8 cellular contexts compared by ENCODE assay signal in the genomic region with DNA sequence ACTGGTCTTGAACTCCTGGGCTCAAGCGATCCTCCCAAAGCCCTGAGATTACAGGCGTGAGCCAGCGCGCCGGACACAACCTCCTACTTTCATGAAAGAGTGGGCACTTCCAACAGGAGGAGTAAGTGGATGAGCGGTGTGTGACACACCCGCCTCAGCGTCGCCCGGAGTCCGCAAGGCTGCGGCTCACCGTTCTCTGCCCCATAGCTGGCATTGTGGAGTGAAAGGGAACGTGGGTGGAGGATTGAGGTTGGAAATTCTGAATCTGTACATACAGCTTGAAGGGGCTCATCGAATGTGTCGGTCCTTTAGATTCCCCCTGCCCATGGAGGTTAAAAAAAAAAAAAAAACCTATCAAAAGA. TPM values are rescaled to one million over a fixed set of nuclear protein-coding genes. Genes with fewer than 3 reads are reported as not detected.
A peak's percentile ranks its signal among the peaks of the same experiment; 100 is the strongest.
DNase-seq lines count a peak whose midpoint lies in the region; ATAC-seq, FAIRE-seq and TF ChIP-seq lines count a peak whose summit lies in the region.

No MANE protein-coding gene starts in this region.

- H3K4me1 ChIP-seq in iPS-20b (ENCODE audit: insufficient read depth, low read length) (peaks cover 5% of the 10 kb centered on the region; the same call in 1 of the 2 replicates), small intestine (ENCODE audit: control insufficient read depth in 2 of 2, insufficient read depth in 1 of 2, low read depth in 1 of 2, low read length in 1 of 2) (peaks cover 5 to 11% of the 10 kb centered on the region in 2 donors)

- H3K4me3 ChIP-seq in iPS-20b (ENCODE audit: low read length) = peak overlapping the region; percentile 82
- H3K4me3 ChIP-seq in small intestine (ENCODE audit: low read depth in 1 of 2, low read length in 2 of 2) = peak overlapping the region; percentile 70 to 84

- H3K27me3 ChIP-seq in iPS-20b (ENCODE audit: insufficient read depth, low read length) = peaks cover 31% of the 10 kb centered on the region
- no peaks in the 10 kb centered on the region for H3K27me3 ChIP-seq in small intestine (ENCODE audit: control insufficient read depth in 2 of 2, insufficient read depth in 2 of 2, low read length in 2 of 2)

- WGBS in small intestine, 3 donors = 4 to 11% (median 5%) methylated on average over 16 of the region's 16 CpGs

- peak; percentile 30 for ATAC-seq in HG02571 (IDR thresholded peaks at IDR 0.05; ENCODE audit: unreplicated experiment)

- H3K36me3 Mint-ChIP-seq in activated naive CD8-positive, alpha-beta T cell treated with anti-CD3 and anti-CD28 coated beads for 36 hours = no peaks in the 10 kb centered on the region

- FAIRE-seq in GM12891 (lab: Jason Lieb, UNC) (peak; percentile 68), small intestine (lab: Jason Lieb, UNC) (no peak)

- TF ChIP-seq POLR2A in GM12891 (IDR thresholded peaks at IDR 0.05; ENCODE audit: low read depth, low read length) = no peak

- peak overlapping the region; percentile 87 for H3K27ac Mint-ChIP-seq in activated naive CD8-positive, alpha-beta T cell treated with anti-CD3 and anti-CD28 coated beads for 36 hours

- H3K27me3 Mint-ChIP-seq in activated naive CD8-positive, alpha-beta T cell treated with anti-CD3 and anti-CD28 coated beads for 36 hours = peaks cover 6% of the 10 kb centered on the region

- H3K9me3 ChIP-seq in iPS-20b (ENCODE audit: insufficient read depth, low read depth, low read length) = no peaks in the 10 kb centered on the region
- no peaks in the 10 kb centered on the region for H3K9me3 ChIP-seq in small intestine (ENCODE audit: control insufficient read depth, low read depth)

- H3K27ac ChIP-seq in iPS-20b (ENCODE audit: low read length) = no peak overlapping the region
- H3K27ac ChIP-seq in small intestine (ENCODE audit: low read depth in 1 of 2, low read length in 1 of 2) = peak overlapping the region; percentile 77 to 97

- peak overlapping the region; percentile 86 for H3K9ac ChIP-seq in iPS-20b (ENCODE audit: low read depth, low read length)

- H3K4me1 Mint-ChIP-seq in activated naive CD8-positive, alpha-beta T cell treated with anti-CD3 and anti-CD28 coated beads for 36 hours = peaks cover 36% of the 10 kb centered on the region

- peak overlapping the region; percentile 82 for H3K4me3 Mint-ChIP-seq in activated naive CD8-positive, alpha-beta T cell treated with anti-CD3 and anti-CD28 coated beads for 36 hours

- H3K9me3 Mint-ChIP-seq in activated naive CD8-positive, alpha-beta T cell treated with anti-CD3 and anti-CD28 coated beads for 36 hours = no peaks in the 10 kb centered on the region

- DNase-seq in GM12891 (ENCODE audit: insufficient read length, low spot score) (peak; percentile 25), NCI-H526 treated with DMSO at 0.1 percent for 48 hours (lab: John Stamatoyannopoulos, UW) (peak; percentile 47), small intestine (peak; percentile 67), NCI-H1048 (lab: John Stamatoyannopoulos, UW) (no peak), NCI-H128 (lab: John Stamatoyannopoulos, UW; ENCODE audit: unreplicated experiment) (no peak)
- DNase-seq in activated naive CD8-positive, alpha-beta T cell treated with anti-CD3 and anti-CD28 coated beads for 36 hours = peak; percentile 76

- H3K36me3 ChIP-seq in iPS-20b (ENCODE audit: insufficient read depth, low read depth, low read length) (peaks cover 5% of the 10 kb centered on the region; the same call in 1 of the 2 replicates), small intestine (ENCODE audit: control insufficient read depth in 2 of 2, insufficient read depth in 2 of 2, low read length in 2 of 2) (no peaks in the 10 kb centered on the region)

TF ChIP-seq in GM12891, 5 proteins besides CTCF, POLR2A, EP300 and RAD21:
- TF ChIP-seq PAX5 (IDR thresholded peaks at IDR 0.05; ENCODE audit: insufficient read depth, low read length, severe bottlenecking) (no peak), POU2F2 (IDR thresholded peaks at IDR 0.05; ENCODE audit: low read depth, low read length) (no peak), SPI1 (IDR thresholded peaks at IDR 0.05; ENCODE audit: low read depth, low read length) (no peak), POLR2AphosphoS5 (IDR thresholded peaks at IDR 0.05; ENCODE audit: low read depth, low read length) (no peak), TAF1 (IDR thresholded peaks at IDR 0.05; ENCODE audit: low read depth, low read length) (no peak)

RNA-seq across cellular contexts. Expression of a gene that starts 0.5 kb away (rescaled TPM):
- 10.2 TPM for polyA plus RNA-seq in GM12891 (2012; ENCODE audit: low read depth, missing spikeins)
- total RNA-seq in activated naive CD8-positive, alpha-beta T cell treated with anti-CD3 and anti-CD28 coated beads for 36 hours = 10 to 100 TPM; 23.3 to 24.5 TPM
- 10 to 100 TPM; 40.9 to 58.6 (median 55.2) TPM for polyA plus RNA-seq in small intestine

RNA-seq across cellular contexts. Expression of a gene that starts 46.3 kb away (rescaled TPM):
- polyA plus RNA-seq in GM12891 (2012; ENCODE audit: low read depth, missing spikeins) = 5.2 TPM
- 10 to 100 TPM; 39.6 to 40.4 TPM for total RNA-seq in activated naive CD8-positive, alpha-beta T cell treated with anti-CD3 and anti-CD28 coated beads for 36 hours
- 10 to 100 TPM in 1 of 3 donors, 1 to 10 TPM in 2; 7.4 to 56.5 (median 8.4) TPM for polyA plus RNA-seq in small intestine

RNA-seq across cellular contexts. Expression of a gene that starts 51.2 kb away (rescaled TPM):
- not detected for polyA plus RNA-seq in GM12891 (2012; ENCODE audit: low read depth, missing spikeins)
- under 1 TPM in 1 of 2 experiments, not detected in 1; 0.42 TPM for total RNA-seq in activated naive CD8-positive, alpha-beta T cell treated with anti-CD3 and anti-CD28 coated beads for 36 hours
- polyA plus RNA-seq in small intestine = 1 to 10 TPM in 1 of 3 donors, not detected in 2; 1.4 TPM

RNA-seq across cellular contexts. Expression of a gene that starts 51.3 kb away (rescaled TPM):
- polyA plus RNA-seq in GM12891 (2012; ENCODE audit: low read depth, missing spikeins) = not detected
- not detected for total RNA-seq in activated naive CD8-positive, alpha-beta T cell treated with anti-CD3 and anti-CD28 coated beads for 36 hours
- polyA plus RNA-seq in small intestine = not detected

Comparison
In these comparisons a context has a peak if more than half of its experiments do, and no peak if none do; other contexts are left out.
1. DNase-seq: peak in GM12891 (single experiment), NCI-H526 treated with DMSO at 0.1 percent for 48 hours (single experiment), activated naive CD8-positive, alpha-beta T cell treated with anti-CD3 and anti-CD28 coated beads for 36 hours (single experiment) and small intestine (single experiment); none in NCI-H1048 (single experiment) and NCI-H128 (single experiment).